In the genomic region with DNA sequence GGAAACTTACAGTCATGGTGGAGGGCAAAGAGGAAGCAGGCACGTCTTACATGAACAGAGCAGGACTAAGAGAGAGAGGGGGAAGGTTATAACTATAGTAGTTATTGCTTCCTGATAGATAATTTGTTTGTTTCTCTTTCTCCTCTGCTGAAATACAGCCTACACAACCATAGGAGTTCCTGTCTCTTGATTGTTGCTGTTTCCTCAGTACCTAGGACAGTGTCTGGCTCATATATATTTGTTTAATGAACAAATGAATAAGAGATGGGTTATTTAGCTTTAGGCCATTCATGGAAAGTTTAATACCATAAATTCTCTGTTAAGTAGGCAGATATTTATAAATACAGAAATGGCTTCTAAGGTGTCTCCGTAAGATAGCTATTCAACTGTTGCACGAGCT, we compare ENCODE assay signal across 27 cellular contexts.
"Had no signal": no experiment of that assay in that cellular context is flagged by ENCODE, and none has a peak within 500 bp of the region (broad histone marks: within the 10 kb centered on the region; RNA-seq: fewer than 3 reads in every experiment).

No MANE protein-coding gene starts in this region.

- DNase-seq: activated CD4-positive, alpha-beta T cell treated with anti-CD3 and anti-CD28 coated beads, Interleukin-2, amount 10 ng/mL, durations not matched to agents 7 days and 5 days; activated CD4-positive, CD25-positive, alpha-beta regulatory T cell treated with anti-CD3 and anti-CD28 coated beads, Interleukin-2, amount 50 U/mL, for 72 hours; activated CD8-positive, alpha-beta memory T cell treated with anti-CD3 and anti-CD28 coated beads for 24 hours; activated CD8-positive, alpha-beta memory T cell treated with anti-CD3 and anti-CD28 coated beads, Interleukin-2, amount 50 U/mL, for 4 hours; activated naive CD4-positive, alpha-beta T cell; activated T-cell treated with anti-CD3 and anti-CD28 coated beads, Interleukin-2, amount 50 U/mL, for 24 hours; amygdala; colonic mucosa; dorsolateral prefrontal cortex; esophagus squamous epithelium; gastrocnemius medialis; hippocampal formation; kidney glomerular epithelial cell; left ventricle myocardium inferior; midbrain; ovary; spleen; stimulated activated CD4-positive, alpha-beta T cell treated with anti-CD3 and anti-CD28 coated beads, Interleukin-4, amount 100 ng/mL, for 1 hour; stimulated activated naive CD4-positive, alpha-beta T cell; upper lobe of right lung had no signal

- H3K4me3 Mint-ChIP-seq: activated CD4-positive, alpha-beta T cell treated with anti-CD3 and anti-CD28 coated beads, Interleukin-2, amount 10 ng/mL, durations not matched to agents 7 days and 5 days; activated T-cell treated with anti-CD3 and anti-CD28 coated beads, Interleukin-2, amount 50 U/mL, for 24 hours; natural killer cell treated with Interleukin-12 subunit alpha and Interleukin-12 subunit beta and Interleukin-15 and Interleukin-18, amount 100 ng/mL, for 72 hours had no signal

- H3K27me3 ChIP-seq: colonic mucosa, dorsolateral prefrontal cortex, esophagus squamous epithelium, gastrocnemius medialis, neutrophil, ovary, right atrium auricular region, spleen, upper lobe of right lung had no signal

- H3K4me3 ChIP-seq: colonic mucosa, dorsolateral prefrontal cortex, esophagus squamous epithelium, gastrocnemius medialis, left ventricle myocardium inferior, ovary, prostate gland, right atrium auricular region, spleen, upper lobe of right lung had no signal

- H3K36me3 ChIP-seq: colonic mucosa, esophagus squamous epithelium, gastrocnemius medialis, left ventricle myocardium inferior, neutrophil, ovary, prostate gland, right atrium auricular region, spleen, upper lobe of right lung had no signal

- H3K9me3 Mint-ChIP-seq: activated CD4-positive, alpha-beta T cell treated with anti-CD3 and anti-CD28 coated beads, Interleukin-2, amount 10 ng/mL, durations not matched to agents 7 days and 5 days; activated T-cell treated with anti-CD3 and anti-CD28 coated beads, Interleukin-2, amount 50 U/mL, for 24 hours; activated T-helper 2 cell treated with anti-CD3 and anti-CD28 coated beads, Interferon-gamma antibody, Interleukin-2, Interleukin-4, amounts not matched to agents 10 μg/mL and 5 μg/mL and 100 μg/mL, durations not matched to agents 14 hours and 24 hours and 36 hours; natural killer cell treated with Interleukin-12 subunit alpha and Interleukin-12 subunit beta and Interleukin-15 and Interleukin-18, amount 100 ng/mL, for 72 hours had no signal

- H3K9me3 ChIP-seq: colonic mucosa, esophagus squamous epithelium, gastrocnemius medialis, left ventricle myocardium inferior, neutrophil, ovary, prostate gland, right atrium auricular region, upper lobe of right lung had no signal

- H3K4me1 ChIP-seq: colonic mucosa, esophagus squamous epithelium, gastrocnemius medialis, left ventricle myocardium inferior, prostate gland, right atrium auricular region, spleen, upper lobe of right lung had no signal

- H3K27ac ChIP-seq: colonic mucosa, dorsolateral prefrontal cortex, esophagus squamous epithelium, gastrocnemius medialis, left ventricle myocardium inferior, neutrophil, ovary, prostate gland, right atrium auricular region, spleen, upper lobe of right lung, VCaP had no signal

- H3K36me3 Mint-ChIP-seq: natural killer cell treated with Interleukin-12 subunit alpha and Interleukin-12 subunit beta and Interleukin-15 and Interleukin-18, amount 100 ng/mL, for 72 hours had no signal

- H3K27ac Mint-ChIP-seq: activated CD4-positive, alpha-beta T cell treated with anti-CD3 and anti-CD28 coated beads, Interleukin-2, amount 10 ng/mL, durations not matched to agents 7 days and 5 days; activated T-cell treated with anti-CD3 and anti-CD28 coated beads, Interleukin-2, amount 50 U/mL, for 24 hours; activated T-helper 2 cell treated with anti-CD3 and anti-CD28 coated beads, Interferon-gamma antibody, Interleukin-2, Interleukin-4, amounts not matched to agents 10 μg/mL and 5 μg/mL and 100 μg/mL, durations not matched to agents 14 hours and 24 hours and 36 hours had no signal

- ATAC-seq: gastrocnemius medialis; natural killer cell treated with Interleukin-12 subunit alpha and Interleukin-12 subunit beta and Interleukin-15 and Interleukin-18, amount 100 ng/mL, for 72 hours; upper lobe of right lung had no signal

- H3K27me3 Mint-ChIP-seq: activated CD4-positive, alpha-beta T cell treated with anti-CD3 and anti-CD28 coated beads, Interleukin-2, amount 10 ng/mL, durations not matched to agents 7 days and 5 days; activated naive CD8-positive, alpha-beta T cell; activated T-cell treated with anti-CD3 and anti-CD28 coated beads, Interleukin-2, amount 50 U/mL, for 24 hours; natural killer cell treated with Interleukin-12 subunit alpha and Interleukin-12 subunit beta and Interleukin-15 and Interleukin-18, amount 100 ng/mL, for 72 hours had no signal
